8 cellular contexts compared by ENCODE assay signal in the genomic region with DNA sequence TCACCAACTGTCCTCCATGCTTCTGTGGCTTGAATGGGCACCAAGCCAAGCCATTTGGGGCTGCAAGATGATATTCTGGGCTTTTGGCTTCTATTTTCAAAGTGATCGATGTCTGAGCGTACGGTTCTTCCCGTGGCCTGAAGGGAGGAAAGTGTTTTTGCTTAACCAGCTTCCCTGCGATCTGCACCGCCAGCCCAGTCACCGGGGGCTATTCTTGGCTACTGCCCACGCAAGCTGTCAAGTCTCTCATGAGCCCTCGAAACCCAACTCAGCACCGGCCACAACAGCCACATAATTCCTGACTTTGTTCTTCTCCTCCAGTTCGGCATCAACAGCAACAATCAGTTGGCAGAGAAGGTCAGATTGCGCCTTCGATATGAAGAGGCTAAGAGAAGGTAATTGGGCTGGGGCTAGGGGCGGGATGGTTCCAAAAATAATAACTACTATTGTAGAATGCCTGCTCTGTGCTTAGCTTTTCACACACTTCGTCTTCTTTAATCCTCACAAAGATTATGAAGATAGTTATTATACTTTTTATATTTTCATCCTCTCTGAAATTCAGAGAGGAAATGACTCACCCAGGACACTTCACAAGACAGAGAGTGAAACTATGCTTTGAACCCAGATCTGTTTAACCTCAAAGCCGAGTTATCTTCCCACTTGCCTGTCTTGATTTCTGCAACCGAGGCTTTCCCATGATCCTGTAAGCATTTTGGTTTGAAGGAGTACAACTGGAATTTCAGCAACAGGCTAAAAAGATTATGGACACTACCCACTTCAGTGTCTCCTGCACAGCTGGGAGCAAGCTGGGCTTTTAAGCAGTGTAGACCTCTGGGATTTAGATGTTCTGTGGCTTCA.
DNase-seq lines count a peak whose midpoint lies in the region; ATAC-seq and TF ChIP-seq lines count a peak whose summit lies in the region.

No MANE protein-coding gene starts in this region.

- intact Hi-C loops in A673 (cut with micrococcal nuclease; ENCODE audit: unreplicated experiment) (no loop called here), upper lobe of right lung (cut with DNase I) (no loop called here)

- no peak for TF ChIP-seq CTCF in A673 (conservative IDR thresholded peaks at IDR 0.05; ENCODE audit: low read depth, low read length)
- TF ChIP-seq CTCF in RWPE2 (IDR thresholded peaks at IDR 0.05; ENCODE audit: poor library complexity, severe bottlenecking), result no peak
- no peak for TF ChIP-seq CTCF in upper lobe of right lung (IDR thresholded peaks at IDR 0.05)
- no peak for TF ChIP-seq CTCF in Peyer's patch (IDR thresholded peaks at IDR 0.05)

- BruUV-seq in A673 (replicated peaks; lab: Mats Ljungman, UMichigan), result no TSS peak

- no peaks in the 10 kb centered on the region for H3K36me3 Mint-ChIP-seq in central memory CD8-positive, alpha-beta T cell (ENCODE audit: insufficient read depth)

- no peaks in the 10 kb centered on the region for H3K9me3 Mint-ChIP-seq in central memory CD8-positive, alpha-beta T cell

- H3K27me3 ChIP-seq in A673 (replicated peaks; ENCODE audit: insufficient read depth, low read depth, low read length, poor library complexity), result no peaks in the 10 kb centered on the region
- no peaks in the 10 kb centered on the region for H3K27me3 ChIP-seq in RWPE2 (ENCODE audit: insufficient read depth, poor library complexity, severe bottlenecking)
- H3K27me3 ChIP-seq in upper lobe of right lung, result no peaks in the 10 kb centered on the region
- H3K27me3 ChIP-seq in Peyer's patch, result no peaks in the 10 kb centered on the region

- H3K4me1 Mint-ChIP-seq in central memory CD8-positive, alpha-beta T cell, result peaks cover 23% of the 10 kb centered on the region

- H3K9me3 ChIP-seq in A673 (ENCODE audit: low read depth, low read length, poor library complexity, severe bottlenecking), result no peaks in the 10 kb centered on the region
- H3K9me3 ChIP-seq in RWPE2 (ENCODE audit: severe bottlenecking), result no peaks in the 10 kb centered on the region
- no peaks in the 10 kb centered on the region for H3K9me3 ChIP-seq in upper lobe of right lung
- H3K9me3 ChIP-seq in Peyer's patch, result no peaks in the 10 kb centered on the region

- H3K4me1 ChIP-seq in A673 (ENCODE audit: insufficient read depth, low read length, poor library complexity, severe bottlenecking) (no peaks in the 10 kb centered on the region), RWPE2 (ENCODE audit: insufficient read depth, poor library complexity, severe bottlenecking) (peaks cover 29% of the 10 kb centered on the region), upper lobe of right lung (no peaks in the 10 kb centered on the region), Peyer's patch (no peaks in the 10 kb centered on the region)

- H3K4me3 Mint-ChIP-seq in central memory CD8-positive, alpha-beta T cell, result peak overlapping the region; percentile 74

- POLR2A ChIA-PET in A673 (lab: Charles Lee; ENCODE audit: low non-redundant PET), result no interaction called here

- DNase-seq in A673 (ENCODE audit: low spot score), result peak; percentile 50
- no peak for DNase-seq in RWPE2 (ENCODE audit: low spot score)
- no peak for DNase-seq in central memory CD8-positive, alpha-beta T cell (ENCODE audit: low spot score in 2 of 2)
- peak; percentile 45 for DNase-seq in stimulated activated CD4-positive, alpha-beta T cell treated with anti-CD3 and anti-CD28 coated beads, Interleukin-4, amount 100 ng/mL, for 24 hours
- DNase-seq in upper lobe of right lung, result no peak
- no peak for DNase-seq in Peyer's patch

- H3K36me3 ChIP-seq in A673 (ENCODE audit: insufficient read depth, low read length, poor library complexity, severe bottlenecking), result no peaks in the 10 kb centered on the region
- H3K36me3 ChIP-seq in RWPE2 (ENCODE audit: low read depth), result peaks cover 88% of the 10 kb centered on the region
- H3K36me3 ChIP-seq in upper lobe of right lung, result peaks cover 9% of the 10 kb centered on the region
- H3K36me3 ChIP-seq in Peyer's patch, result peaks cover 0 to 14% (median 0%) of the 10 kb centered on the region in 3 donors

- H3K27me3 Mint-ChIP-seq in central memory CD8-positive, alpha-beta T cell, result no peaks in the 10 kb centered on the region

- TF ChIP-seq POLR2A in Peyer's patch (IDR thresholded peaks at IDR 0.05), result no peak

- peak overlapping the region; percentile 92 for H3K27ac Mint-ChIP-seq in central memory CD8-positive, alpha-beta T cell (ENCODE audit: low read depth)

- H3K4me3 ChIP-seq in A673 (ENCODE audit: low read depth, low read length, poor library complexity, severe bottlenecking), result no peak overlapping the region
- no peak overlapping the region for H3K4me3 ChIP-seq in RWPE2 (ENCODE audit: severe bottlenecking)
- H3K4me3 ChIP-seq in upper lobe of right lung, result no peak overlapping the region
- H3K4me3 ChIP-seq in Peyer's patch, result peak overlapping the region in 1 of 4 donors; percentile 12

- CTCF ChIA-PET in A673 (lab: Charles Lee), result no interaction called here

- peak; percentile 60 for ATAC-seq in GM21360 (IDR thresholded peaks at IDR 0.05; ENCODE audit: unreplicated experiment)
- peak; percentile 54 for ATAC-seq in RWPE2 (ENCODE audit: low read depth)
- ATAC-seq in central memory CD8-positive, alpha-beta T cell (replicated peaks; ENCODE audit: extremely low read depth, poor library complexity, severe bottlenecking), result peak; percentile 64
- ATAC-seq in upper lobe of right lung, result no peak
- ATAC-seq in HG03097 (IDR thresholded peaks at IDR 0.05; ENCODE audit: low FRiP score, unreplicated experiment), result no peak

- H3K27ac ChIP-seq in A673 (ENCODE audit: low read depth, low read length, poor library complexity, severe bottlenecking) (no peak overlapping the region), RWPE2 (ENCODE audit: poor library complexity, severe bottlenecking) (peak overlapping the region; percentile 87), upper lobe of right lung (no peak overlapping the region), Peyer's patch (peak overlapping the region in 1 of 4 donors; percentile 26)

Comparison
In these comparisons a context has a peak if more than half of its experiments do, and no peak if none do; other contexts are left out.
1. DNase-seq: peak in A673 (single experiment) and stimulated activated CD4-positive, alpha-beta T cell treated with anti-CD3 and anti-CD28 coated beads, Interleukin-4, amount 100 ng/mL, for 24 hours (single experiment); none in RWPE2 (single experiment), central memory CD8-positive, alpha-beta T cell (0 of 2), upper lobe of right lung (single experiment) and Peyer's patch (0 of 3).
2. ATAC-seq: peak in GM21360 (single experiment), RWPE2 (single experiment) and central memory CD8-positive, alpha-beta T cell (single experiment); none in upper lobe of right lung (single experiment) and HG03097 (single experiment).